ENCODE assay signal across 15 cellular contexts in the genomic region with DNA sequence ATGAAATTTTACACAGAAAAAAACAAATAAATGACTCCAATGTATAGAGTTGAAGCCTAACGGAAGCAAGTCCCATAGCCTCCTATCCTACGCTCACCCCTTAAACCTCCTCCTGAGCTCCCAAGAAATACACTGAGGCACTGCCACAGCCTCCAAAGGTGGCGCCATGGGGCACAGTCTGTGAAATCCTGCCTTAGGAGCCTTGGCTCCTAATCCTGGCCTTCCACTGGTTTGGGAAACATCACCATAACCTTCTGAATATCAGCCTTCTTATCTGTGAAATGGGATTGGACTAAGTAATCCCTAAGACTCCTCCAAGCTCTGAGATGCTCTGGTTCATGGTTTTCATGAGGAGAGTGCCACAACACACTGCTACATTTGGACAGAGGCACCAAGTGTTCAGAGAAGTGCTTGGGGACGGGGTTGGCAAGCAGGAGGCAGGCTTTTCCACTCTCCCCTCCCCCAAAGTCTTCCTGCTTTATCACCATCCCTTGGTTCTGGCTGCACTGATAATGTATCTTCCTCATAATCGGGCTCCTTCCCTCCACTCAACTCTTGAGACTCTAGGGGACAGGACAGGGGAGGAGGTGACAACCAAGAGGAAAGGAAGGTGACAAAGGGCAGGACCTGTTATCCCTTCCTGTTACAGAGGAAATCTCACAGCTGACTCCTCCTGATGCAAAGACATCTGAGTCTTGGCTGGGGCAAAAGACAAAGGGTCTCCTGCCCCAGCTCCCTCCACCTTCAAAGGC. TPM values are rescaled to one million over a fixed set of nuclear protein-coding genes. Genes with fewer than 3 reads are reported as not detected.
DNase-seq lines count a peak whose midpoint lies in the region; ATAC-seq, FAIRE-seq and TF ChIP-seq lines count a peak whose summit lies in the region.
"Had no signal": no experiment of that assay in that cellular context is flagged by ENCODE, and none has a peak within 500 bp of the region (broad histone marks: within the 10 kb centered on the region; RNA-seq: fewer than 3 reads in every experiment).

No MANE protein-coding gene starts in this region.

- H3K27ac Mint-ChIP-seq in activated T-cell treated with anti-CD3 and anti-CD28 coated beads, Interleukin-2, amount 50 U/mL, for 72 hours, result peak overlapping the region; percentile 86
- H3K27ac Mint-ChIP-seq in endodermal cell, result no peak overlapping the region
- peak overlapping the region; percentile 89 to 94 for H3K27ac Mint-ChIP-seq in stimulated activated naive CD8-positive, alpha-beta T cell treated with anti-CD3 and anti-CD28 coated beads, Interleukin-15, amount 100 ng/mL, for 72 hours

- POLR2A ChIA-PET in OCI-LY7 (lab: Charles Lee), result no interaction called here

- CTCF ChIA-PET in OCI-LY7 (lab: Charles Lee; ENCODE audit: unreplicated experiment), result no interaction called here

- peak overlapping the region; percentile 58 to 78 for H3K4me3 Mint-ChIP-seq in activated T-cell treated with anti-CD3 and anti-CD28 coated beads, Interleukin-2, amount 50 U/mL, for 72 hours
- H3K4me3 Mint-ChIP-seq in endodermal cell, result no peak overlapping the region
- peak overlapping the region; percentile 79 to 85 for H3K4me3 Mint-ChIP-seq in stimulated activated naive CD8-positive, alpha-beta T cell treated with anti-CD3 and anti-CD28 coated beads, Interleukin-15, amount 100 ng/mL, for 72 hours
- H3K4me3 Mint-ChIP-seq: T-helper 17 cell had no signal

- TF ChIP-seq CTCF in OCI-LY7 (conservative IDR thresholded peaks at IDR 0.05; ENCODE audit: low read length), result 0 out of 2 replicates have a peak, but pooled peaks have one; percentile 20
- TF ChIP-seq CTCF in endodermal cell (conservative IDR thresholded peaks at IDR 0.05), result peak; percentile 60
- TF ChIP-seq CTCF in adrenal gland (IDR thresholded peaks at IDR 0.05), result no peak

- no peaks in the 10 kb centered on the region for H4K20me1 ChIP-seq in OCI-LY7 (ENCODE audit: insufficient read depth, low read length)

- H2AFZ ChIP-seq in OCI-LY7 (ENCODE audit: low read length), result no peak overlapping the region
- H2AFZ ChIP-seq: PC-9 had no signal

- 93% methylated on average over 5 of the region's 5 CpGs; no CpG with 5 or more reads in 1 of the 2 experiments for WGBS in endodermal cell (ENCODE audit: insufficient coverage in 1 of 2, insufficient read length in 1 of 2), 2 experiments
- 61 to 78% (median 71%) methylated on average over 5 of the region's 5 CpGs for WGBS in adrenal gland, 4 donors

- no peak overlapping the region for H3K4me2 ChIP-seq in OCI-LY7 (ENCODE audit: low read length)
- H3K4me2 ChIP-seq: PC-9 had no signal

- DNase-seq in activated T-cell treated with anti-CD3 and anti-CD28 coated beads, Interleukin-2, amount 50 U/mL, for 72 hours, result no peak
- DNase-seq in activated T-cell treated with anti-CD3 and anti-CD28 coated beads for 4 hours (no peak), OCI-LY7 (ENCODE audit: low spot score) (no peak), endodermal cell (peak; percentile 64), RCC 7860 (ENCODE audit: low spot score) (no peak), adrenal gland (no peak)
- no peak for DNase-seq in stimulated activated naive CD8-positive, alpha-beta T cell treated with anti-CD3 and anti-CD28 coated beads, Interleukin-15, amount 100 ng/mL, for 72 hours
- DNase-seq: NCI-H1048, NCI-H2227 treated with DMSO at 0.1 percent for 48 hours, PC-9, T-helper 17 cell had no signal

- H3K4me1 ChIP-seq in OCI-LY7 (ENCODE audit: insufficient read depth, low read length, poor library complexity, severe bottlenecking) (peaks cover 11% of the 10 kb centered on the region), endodermal cell (ENCODE audit: control insufficient read depth, insufficient read depth, low read length) (no peaks in the 10 kb centered on the region), adrenal gland (replicated peaks in 1 of 2) (no peaks in the 10 kb centered on the region)
- H3K4me1 ChIP-seq: prostate gland had no signal

- peaks cover 88% of the 10 kb centered on the region for H3K4me1 Mint-ChIP-seq in activated T-cell treated with anti-CD3 and anti-CD28 coated beads, Interleukin-2, amount 50 U/mL, for 72 hours (ENCODE audit: low read depth)
- H3K4me1 Mint-ChIP-seq in endodermal cell, result peaks cover 11% of the 10 kb centered on the region
- peaks cover 71% of the 10 kb centered on the region for H3K4me1 Mint-ChIP-seq in stimulated activated naive CD8-positive, alpha-beta T cell treated with anti-CD3 and anti-CD28 coated beads, Interleukin-15, amount 100 ng/mL, for 72 hours

- BruUV-seq in OCI-LY7 (replicated peaks; lab: Mats Ljungman, UMichigan), result no TSS peak

- ATAC-seq in activated T-cell treated with anti-CD3 and anti-CD28 coated beads, Interleukin-2, amount 50 U/mL, for 72 hours (replicated peaks in 1 of 2), result peak in 1 of 2 donors; percentile 9
- ATAC-seq in stimulated activated naive CD8-positive, alpha-beta T cell treated with anti-CD3 and anti-CD28 coated beads, Interleukin-15, amount 100 ng/mL, for 72 hours, result no peak
- ATAC-seq in HG03520 (IDR thresholded peaks at IDR 0.05; ENCODE audit: unreplicated experiment), result no peak
- ATAC-seq: T-helper 17 cell had no signal

- no peak overlapping the region for H3K27ac ChIP-seq in OCI-LY7 (ENCODE audit: low read depth, low read length, poor library complexity, severe bottlenecking)
- no peak overlapping the region for H3K27ac ChIP-seq in endodermal cell (ENCODE audit: low read depth, low read length)
- H3K27ac ChIP-seq in adrenal gland, result no peak overlapping the region
- H3K27ac ChIP-seq: PC-9, prostate gland had no signal

- no peaks in the 10 kb centered on the region for H3K27me3 Mint-ChIP-seq in activated T-cell treated with anti-CD3 and anti-CD28 coated beads, Interleukin-2, amount 50 U/mL, for 72 hours (ENCODE audit: low read depth)
- no peaks in the 10 kb centered on the region for H3K27me3 Mint-ChIP-seq in endodermal cell (ENCODE audit: insufficient read depth)
- no peaks in the 10 kb centered on the region for H3K27me3 Mint-ChIP-seq in stimulated activated naive CD8-positive, alpha-beta T cell treated with anti-CD3 and anti-CD28 coated beads, Interleukin-15, amount 100 ng/mL, for 72 hours

- peaks cover 0 to 4% of the 10 kb centered on the region in 2 donors for H3K9me3 Mint-ChIP-seq in activated T-cell treated with anti-CD3 and anti-CD28 coated beads, Interleukin-2, amount 50 U/mL, for 72 hours
- H3K9me3 Mint-ChIP-seq in endodermal cell, result peaks cover 7% of the 10 kb centered on the region
- peaks cover 6 to 15% of the 10 kb centered on the region in 2 donors for H3K9me3 Mint-ChIP-seq in stimulated activated naive CD8-positive, alpha-beta T cell treated with anti-CD3 and anti-CD28 coated beads, Interleukin-15, amount 100 ng/mL, for 72 hours

- H3K9ac ChIP-seq in endodermal cell (ENCODE audit: extremely low read depth, low read length, poor library complexity, severe bottlenecking), result no peak overlapping the region

- H3K9me3 ChIP-seq in OCI-LY7 (ENCODE audit: low read length) (no peaks in the 10 kb centered on the region; the same call in 1 of the 2 replicates), endodermal cell (ENCODE audit: control insufficient read depth, low read length) (peaks cover 10% of the 10 kb centered on the region), adrenal gland (replicated peaks in 1 of 3) (peaks cover 0 to 4% (median 0%) of the 10 kb centered on the region in 3 donors)
- H3K9me3 ChIP-seq: prostate gland had no signal

- H3K27me3 ChIP-seq in endodermal cell (ENCODE audit: control insufficient read depth, insufficient read depth, low read length, poor library complexity, severe bottlenecking) (no peaks in the 10 kb centered on the region), adrenal gland (no peaks in the 10 kb centered on the region)

- H3K79me2 ChIP-seq in OCI-LY7 (ENCODE audit: insufficient read depth, low read depth, low read length), result no peaks in the 10 kb centered on the region

- intact Hi-C loops in OCI-LY7 (cut with micrococcal nuclease; ENCODE audit: unreplicated experiment), result no loop called here
- intact Hi-C loops in adrenal gland (cut with DNase I), result no loop called here

- FAIRE-seq in RCC 7860 (lab: Jason Lieb, UNC), result no peak
- FAIRE-seq: astrocyte had no signal

- H3K36me3 ChIP-seq in OCI-LY7 (ENCODE audit: insufficient read depth, low read length) (no peaks in the 10 kb centered on the region), endodermal cell (ENCODE audit: control insufficient read depth, insufficient read depth, low read length) (no peaks in the 10 kb centered on the region), adrenal gland (replicated peaks in 1 of 2) (no peaks in the 10 kb centered on the region)
- H3K36me3 ChIP-seq: prostate gland had no signal

- H3K36me3 Mint-ChIP-seq in activated T-cell treated with anti-CD3 and anti-CD28 coated beads, Interleukin-2, amount 50 U/mL, for 72 hours (ENCODE audit: insufficient read depth in 2 of 2), result peaks cover 2 to 17% of the 10 kb centered on the region in 2 donors
- no peaks in the 10 kb centered on the region for H3K36me3 Mint-ChIP-seq in endodermal cell (ENCODE audit: low read depth)

- no peaks in the 10 kb centered on the region for H3K9me2 ChIP-seq in OCI-LY7 (ENCODE audit: insufficient read depth, low read length)

- no peak overlapping the region for H3K4me3 ChIP-seq in OCI-LY7 (ENCODE audit: low read depth, low read length, poor library complexity, severe bottlenecking)
- no peak overlapping the region for H3K4me3 ChIP-seq in endodermal cell (ENCODE audit: low read length)
- no peak overlapping the region for H3K4me3 ChIP-seq in adrenal gland
- H3K4me3 ChIP-seq: PC-9, prostate gland had no signal

- TF ChIP-seq POLR2A in adrenal gland (IDR thresholded peaks at IDR 0.05), result no peak

RNA-seq across cellular contexts. Expression of gene SLAMF7, which starts 2.7 kb away (rescaled TPM):
- 10 to 100 TPM; 42.6 to 68.3 TPM for total RNA-seq in activated T-cell treated with anti-CD3 and anti-CD28 coated beads, Interleukin-2, amount 50 U/mL, for 72 hours
- total RNA-seq in OCI-LY7 (2014; rRNA removed; shearing (Covaris generic)), result not detected in 2 replicates
- total RNA-seq in OCI-LY7 (2022), result not detected in 2 replicates
- total RNA-seq in endodermal cell, result not detected
- not detected for polyA plus RNA-seq in endodermal cell (2013, experiment 1 of 2)
- not detected for polyA plus RNA-seq in endodermal cell (2013, experiment 2 of 2)
- 1 to 10 TPM in 3 of 8 donors, under 1 TPM in 3, not detected in 2; 0.26 to 2.5 (median 0.85) TPM for total RNA-seq in adrenal gland
- 1 to 10 TPM in 2 of 3 donors, under 1 TPM in 1; 0.51 to 3.1 (median 2.3) TPM for polyA plus RNA-seq in adrenal gland
- total RNA-seq: dermis microvascular lymphatic vessel endothelial cell had no signal

RNA-seq across cellular contexts. Expression of gene CD48, which starts 30.2 kb away (rescaled TPM):
- total RNA-seq in activated T-cell treated with anti-CD3 and anti-CD28 coated beads, Interleukin-2, amount 50 U/mL, for 72 hours, result 100 to 1,000 TPM; 215 to 220 TPM
- total RNA-seq in OCI-LY7 (2014; rRNA removed; shearing (Covaris generic)), result 131 and 150 TPM in 2 replicates
- 131 and 149 TPM in 2 replicates for total RNA-seq in OCI-LY7 (2022)
- 1 to 10 TPM in 1 of 2 donors, under 1 TPM in 1; 0.55 to 1.1 TPM for total RNA-seq in endodermal cell
- 2.5 TPM for polyA plus RNA-seq in endodermal cell (2013, experiment 1 of 2)
- 3.1 TPM for polyA plus RNA-seq in endodermal cell (2013, experiment 2 of 2)
- 1 to 10 TPM in 7 of 8 donors, not detected in 1; 1.5 to 8.4 (median 4.7) TPM for total RNA-seq in adrenal gland
- polyA plus RNA-seq in adrenal gland, result 1 to 10 TPM; 3.0 to 9.0 (median 3.4) TPM
- total RNA-seq: astrocyte, dermis microvascular lymphatic vessel endothelial cell, PC-9 had no signal

RNA-seq across cellular contexts. Expression of gene LY9, which starts 54.2 kb away (rescaled TPM):
- 10 to 100 TPM in 1 of 2 donors, 1 to 10 TPM in 1; 7.6 to 19.0 TPM for total RNA-seq in activated T-cell treated with anti-CD3 and anti-CD28 coated beads, Interleukin-2, amount 50 U/mL, for 72 hours
- total RNA-seq in OCI-LY7 (2014; rRNA removed; shearing (Covaris generic)), result 23.7 and 28.4 TPM in 2 replicates
- total RNA-seq in OCI-LY7 (2022), result 40.2 and 42.8 TPM in 2 replicates
- total RNA-seq in endodermal cell, result not detected
- not detected for polyA plus RNA-seq in endodermal cell (2013, experiment 1 of 2)
- polyA plus RNA-seq in endodermal cell (2013, experiment 2 of 2), result not detected
- total RNA-seq in adrenal gland, result 1 to 10 TPM in 1 of 8 donors, under 1 TPM in 5, not detected in 2; 0.14 to 1.0 (median 0.33) TPM
- 1 to 10 TPM in 1 of 3 donors, under 1 TPM in 2; 0.27 to 1.3 (median 0.42) TPM for polyA plus RNA-seq in adrenal gland
- total RNA-seq: astrocyte, dermis microvascular lymphatic vessel endothelial cell had no signal

Comparison
In these comparisons a context has a peak if more than half of its experiments do, and no peak if none do; other contexts are left out.
1. CTCF ChIP-seq: peak in OCI-LY7 (single experiment) and endodermal cell (single experiment); none in adrenal gland (0 of 6).
2. RNA of gene SLAMF7, which starts 2.7 kb away (total RNA-seq): 42.6 to 68.3 TPM in activated T-cell treated with anti-CD3 and anti-CD28 coated beads, Interleukin-2, amount 50 U/mL, for 72 hours; 0.26 to 2.5 TPM in adrenal gland, not detected in OCI-LY7 and not detected in endodermal cell; every median in the first group is over 10 times any median in the second.
3. RNA of gene CD48, which starts 30.2 kb away (total RNA-seq): 215 to 220 TPM in activated T-cell treated with anti-CD3 and anti-CD28 coated beads, Interleukin-2, amount 50 U/mL, for 72 hours and 131 to 150 TPM in OCI-LY7; 1.5 to 8.4 TPM in adrenal gland and 0.55 to 1.1 TPM in endodermal cell; every median in the first group is over 10 times any median in the second.
4. RNA of gene LY9, which starts 54.2 kb away (total RNA-seq): 23.7 to 42.8 TPM in OCI-LY7 and 7.6 to 19.0 TPM in activated T-cell treated with anti-CD3 and anti-CD28 coated beads, Interleukin-2, amount 50 U/mL, for 72 hours; 0.14 to 1.0 TPM in adrenal gland and not detected in endodermal cell; every median in the first group is over 4 times any median in the second.